Comparison of ENCODE assay signal across 24 cellular contexts in genomic region chr3:132261501-132261900, GRCh38. TPM values are rescaled to one million over a fixed set of nuclear protein-coding genes. Genes with fewer than 3 reads are reported as not detected.
"Had no signal": no experiment of that assay in that cellular context is flagged by ENCODE, and none has a peak within 500 bp of the region (broad histone marks: within the 10 kb centered on the region; RNA-seq: fewer than 3 reads in every experiment).

No MANE protein-coding gene starts in this region.

- H3K4me3 ChIP-seq: adrenal gland, ascending aorta, prostate gland, spleen, thoracic aorta, upper lobe of left lung had no signal

- ATAC-seq: left ventricle myocardium superior, natural killer cell had no signal

- H3K36me3 ChIP-seq: adrenal gland, ascending aorta, brain microvascular endothelial cell, prostate gland, spleen, thoracic aorta, upper lobe of left lung had no signal

- H3K27me3 ChIP-seq: adrenal gland, ascending aorta, brain microvascular endothelial cell, spleen, upper lobe of left lung had no signal

- DNase-seq: activated naive CD4-positive, alpha-beta T cell; activated T-cell treated with anti-CD3 and anti-CD28 coated beads, Interleukin-2, amount 50 U/mL, for 1 hour; adrenal gland; brain microvascular endothelial cell; caudate nucleus; dermis blood vessel endothelial cell; effector CD8-positive, alpha-beta T cell; glutamatergic neuron; hippocampal formation; left ventricle myocardium superior; mammary epithelial cell; midbrain; natural killer cell; spleen; stimulated activated CD4-positive, alpha-beta T cell treated with anti-CD3 and anti-CD28 coated beads, Interleukin-4, amount 100 ng/mL, for 1 hour; stimulated activated naive CD4-positive, alpha-beta T cell treated with Interleukin-2 at 50 U/mL for 16 hours; upper lobe of left lung had no signal

- H3K4me1 ChIP-seq: adrenal gland, ascending aorta had no signal

- H3K9me3 ChIP-seq: adrenal gland, ascending aorta, prostate gland, spleen, thoracic aorta, upper lobe of left lung had no signal

- H3K27ac ChIP-seq: adrenal gland, ascending aorta, brain microvascular endothelial cell, thoracic aorta, upper lobe of left lung had no signal

RNA-seq across cellular contexts. Expression of gene ACP3, which starts 55.7 kb away (rescaled TPM):
- total RNA-seq: activated T-helper 2 cell treated with anti-CD3 and anti-CD28 coated beads, Interferon-gamma antibody, Interleukin-2, Interleukin-4, amounts not matched to agents 10 μg/mL and 5 μg/mL and 100 μg/mL, durations not matched to agents 14 hours and 24 hours and 36 hours; dermis blood vessel endothelial cell; frontal cortex; osteocyte; T-helper 2 cell treated with Interferon-gamma antibody and Interleukin-4, amounts not matched to agents 100 ng/mL and 5 ng/mL, for 36 hours had no signal
